1 cellular context compared by ENCODE assay signal in the genomic region with DNA sequence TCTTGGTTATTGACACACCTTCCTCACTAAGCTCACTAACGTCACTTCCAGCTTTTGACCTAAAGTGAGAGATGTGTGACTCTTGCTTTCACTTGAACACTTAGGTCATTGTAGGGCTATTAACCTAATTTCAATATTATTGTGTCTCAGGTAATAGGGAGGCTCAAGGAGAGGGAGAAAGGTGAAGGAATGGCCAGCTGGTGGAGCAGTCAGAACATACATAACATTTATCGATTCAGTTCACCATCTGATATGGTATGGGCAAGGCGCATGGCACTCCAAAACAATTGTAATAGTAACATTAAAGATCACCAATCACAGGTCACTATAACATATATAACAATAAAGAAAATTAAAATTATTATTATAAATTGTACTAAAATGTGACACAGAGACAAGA.
TF ChIP-seq lines count a peak whose summit lies in the region.

No MANE protein-coding gene starts in this region.

TF ChIP-seq in GM23338, 12 proteins besides CTCF, POLR2A, EP300 and RAD21 (continued from another document):
- TF ChIP-seq, protein P1, sequence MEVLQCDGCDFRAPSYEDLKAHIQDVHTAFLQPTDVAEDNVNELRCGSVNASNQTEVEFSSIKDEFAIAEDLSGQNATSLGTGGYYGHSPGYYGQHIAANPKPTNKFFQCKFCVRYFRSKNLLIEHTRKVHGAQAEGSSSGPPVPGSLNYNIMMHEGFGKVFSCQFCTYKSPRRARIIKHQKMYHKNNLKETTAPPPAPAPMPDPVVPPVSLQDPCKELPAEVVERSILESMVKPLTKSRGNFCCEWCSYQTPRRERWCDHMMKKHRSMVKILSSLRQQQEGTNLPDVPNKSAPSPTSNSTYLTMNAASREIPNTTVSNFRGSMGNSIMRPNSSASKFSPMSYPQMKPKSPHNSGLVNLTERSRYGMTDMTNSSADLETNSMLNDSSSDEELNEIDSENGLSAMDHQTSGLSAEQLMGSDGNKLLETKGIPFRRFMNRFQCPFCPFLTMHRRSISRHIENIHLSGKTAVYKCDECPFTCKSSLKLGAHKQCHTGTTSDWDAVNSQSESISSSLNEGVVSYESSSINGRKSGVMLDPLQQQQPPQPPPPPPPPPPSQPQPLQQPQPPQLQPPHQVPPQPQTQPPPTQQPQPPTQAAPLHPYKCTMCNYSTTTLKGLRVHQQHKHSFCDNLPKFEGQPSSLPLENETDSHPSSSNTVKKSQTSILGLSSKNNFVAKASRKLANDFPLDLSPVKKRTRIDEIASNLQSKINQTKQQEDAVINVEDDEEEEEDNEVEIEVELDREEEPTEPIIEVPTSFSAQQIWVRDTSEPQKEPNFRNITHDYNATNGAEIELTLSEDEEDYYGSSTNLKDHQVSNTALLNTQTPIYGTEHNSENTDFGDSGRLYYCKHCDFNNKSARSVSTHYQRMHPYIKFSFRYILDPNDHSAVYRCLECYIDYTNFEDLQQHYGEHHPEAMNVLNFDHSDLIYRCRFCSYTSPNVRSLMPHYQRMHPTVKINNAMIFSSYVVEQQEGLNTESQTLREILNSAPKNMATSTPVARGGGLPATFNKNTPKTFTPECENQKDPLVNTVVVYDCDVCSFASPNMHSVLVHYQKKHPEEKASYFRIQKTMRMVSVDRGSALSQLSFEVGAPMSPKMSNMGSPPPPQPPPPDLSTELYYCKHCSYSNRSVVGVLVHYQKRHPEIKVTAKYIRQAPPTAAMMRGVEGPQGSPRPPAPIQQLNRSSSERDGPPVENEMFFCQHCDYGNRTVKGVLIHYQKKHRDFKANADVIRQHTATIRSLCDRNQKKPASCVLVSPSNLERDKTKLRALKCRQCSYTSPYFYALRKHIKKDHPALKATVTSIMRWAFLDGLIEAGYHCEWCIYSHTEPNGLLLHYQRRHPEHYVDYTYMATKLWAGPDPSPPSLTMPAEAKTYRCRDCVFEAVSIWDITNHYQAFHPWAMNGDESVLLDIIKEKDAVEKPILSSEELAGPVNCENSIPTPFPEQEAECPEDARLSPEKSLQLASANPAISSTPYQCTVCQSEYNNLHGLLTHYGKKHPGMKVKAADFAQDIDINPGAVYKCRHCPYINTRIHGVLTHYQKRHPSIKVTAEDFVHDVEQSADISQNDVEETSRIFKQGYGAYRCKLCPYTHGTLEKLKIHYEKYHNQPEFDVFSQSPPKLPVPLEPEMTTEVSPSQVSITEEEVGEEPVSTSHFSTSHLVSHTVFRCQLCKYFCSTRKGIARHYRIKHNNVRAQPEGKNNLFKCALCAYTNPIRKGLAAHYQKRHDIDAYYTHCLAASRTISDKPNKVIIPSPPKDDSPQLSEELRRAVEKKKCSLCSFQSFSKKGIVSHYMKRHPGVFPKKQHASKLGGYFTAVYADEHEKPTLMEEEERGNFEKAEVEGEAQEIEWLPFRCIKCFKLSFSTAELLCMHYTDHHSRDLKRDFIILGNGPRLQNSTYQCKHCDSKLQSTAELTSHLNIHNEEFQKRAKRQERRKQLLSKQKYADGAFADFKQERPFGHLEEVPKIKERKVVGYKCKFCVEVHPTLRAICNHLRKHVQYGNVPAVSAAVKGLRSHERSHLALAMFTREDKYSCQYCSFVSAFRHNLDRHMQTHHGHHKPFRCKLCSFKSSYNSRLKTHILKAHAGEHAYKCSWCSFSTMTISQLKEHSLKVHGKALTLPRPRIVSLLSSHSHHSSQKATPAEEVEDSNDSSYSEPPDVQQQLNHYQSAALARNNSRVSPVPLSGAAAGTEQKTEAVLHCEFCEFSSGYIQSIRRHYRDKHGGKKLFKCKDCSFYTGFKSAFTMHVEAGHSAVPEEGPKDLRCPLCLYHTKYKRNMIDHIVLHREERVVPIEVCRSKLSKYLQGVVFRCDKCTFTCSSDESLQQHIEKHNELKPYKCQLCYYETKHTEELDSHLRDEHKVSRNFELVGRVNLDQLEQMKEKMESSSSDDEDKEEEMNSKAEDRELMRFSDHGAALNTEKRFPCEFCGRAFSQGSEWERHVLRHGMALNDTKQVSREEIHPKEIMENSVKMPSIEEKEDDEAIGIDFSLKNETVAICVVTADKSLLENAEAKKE (CRISPR knock-in tag; IDR thresholded peaks at IDR 0.05): no peak
- TF ChIP-seq, protein P2, sequence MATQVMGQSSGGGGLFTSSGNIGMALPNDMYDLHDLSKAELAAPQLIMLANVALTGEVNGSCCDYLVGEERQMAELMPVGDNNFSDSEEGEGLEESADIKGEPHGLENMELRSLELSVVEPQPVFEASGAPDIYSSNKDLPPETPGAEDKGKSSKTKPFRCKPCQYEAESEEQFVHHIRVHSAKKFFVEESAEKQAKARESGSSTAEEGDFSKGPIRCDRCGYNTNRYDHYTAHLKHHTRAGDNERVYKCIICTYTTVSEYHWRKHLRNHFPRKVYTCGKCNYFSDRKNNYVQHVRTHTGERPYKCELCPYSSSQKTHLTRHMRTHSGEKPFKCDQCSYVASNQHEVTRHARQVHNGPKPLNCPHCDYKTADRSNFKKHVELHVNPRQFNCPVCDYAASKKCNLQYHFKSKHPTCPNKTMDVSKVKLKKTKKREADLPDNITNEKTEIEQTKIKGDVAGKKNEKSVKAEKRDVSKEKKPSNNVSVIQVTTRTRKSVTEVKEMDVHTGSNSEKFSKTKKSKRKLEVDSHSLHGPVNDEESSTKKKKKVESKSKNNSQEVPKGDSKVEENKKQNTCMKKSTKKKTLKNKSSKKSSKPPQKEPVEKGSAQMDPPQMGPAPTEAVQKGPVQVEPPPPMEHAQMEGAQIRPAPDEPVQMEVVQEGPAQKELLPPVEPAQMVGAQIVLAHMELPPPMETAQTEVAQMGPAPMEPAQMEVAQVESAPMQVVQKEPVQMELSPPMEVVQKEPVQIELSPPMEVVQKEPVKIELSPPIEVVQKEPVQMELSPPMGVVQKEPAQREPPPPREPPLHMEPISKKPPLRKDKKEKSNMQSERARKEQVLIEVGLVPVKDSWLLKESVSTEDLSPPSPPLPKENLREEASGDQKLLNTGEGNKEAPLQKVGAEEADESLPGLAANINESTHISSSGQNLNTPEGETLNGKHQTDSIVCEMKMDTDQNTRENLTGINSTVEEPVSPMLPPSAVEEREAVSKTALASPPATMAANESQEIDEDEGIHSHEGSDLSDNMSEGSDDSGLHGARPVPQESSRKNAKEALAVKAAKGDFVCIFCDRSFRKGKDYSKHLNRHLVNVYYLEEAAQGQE (IDR thresholded peaks at IDR 0.05; ENCODE audit: unreplicated experiment): no peak
- no peak for TF ChIP-seq EZH2phosphoT487 (IDR thresholded peaks at IDR 0.05; ENCODE audit: unreplicated experiment)
- TF ChIP-seq POLR2AphosphoS5 (IDR thresholded peaks at IDR 0.05; ENCODE audit: low read depth): no peak
- TF ChIP-seq JUNB (IDR thresholded peaks at IDR 0.05; ENCODE audit: unreplicated experiment): no peak
- no peak for TF ChIP-seq NANOG (IDR thresholded peaks at IDR 0.05; ENCODE audit: borderline replicate concordance)
- no peak for TF ChIP-seq ZNF114 (CRISPR knock-in tag; IDR thresholded peaks at IDR 0.05)
- TF ChIP-seq CREB1 (CRISPR knock-in tag; IDR thresholded peaks at IDR 0.05; ENCODE audit: low read depth): no peak
